ENCODE assay signal across 12 cellular contexts in genomic region chr2:119683717-119684443, GRCh38. TPM values are rescaled to one million over a fixed set of nuclear protein-coding genes. Genes with fewer than 3 reads are reported as not detected.
DNase-seq lines count a peak whose midpoint lies in the region; ATAC-seq, FAIRE-seq and TF ChIP-seq lines count a peak whose summit lies in the region.
"Had no signal": no experiment of that assay in that cellular context is flagged by ENCODE, and none has a peak within 500 bp of the region (broad histone marks: within the 10 kb centered on the region; RNA-seq: fewer than 3 reads in every experiment).

No MANE protein-coding gene starts in this region.

- H4K20me1 ChIP-seq in astrocyte (ENCODE audit: insufficient read depth, low read length), result peaks cover 15% of the 10 kb centered on the region

- CTCF ChIA-PET in MCF 10A (lab: Yijun Ruan, JAX), result interaction anchor here (0.8 kb wide), 1 partner anchor 426 kb away, joined by 3 read pairs; no protein-coding TSS in a partner anchor

- H3K9ac ChIP-seq in astrocyte (ENCODE audit: low read length), result no peak overlapping the region

- H3K27ac ChIP-seq in breast epithelium (peak overlapping the region in 1 of 2 donors; percentile 32), astrocyte (ENCODE audit: low read depth, low read length) (no peak overlapping the region), uterus (peak overlapping the region; percentile 22 to 30)
- H3K27ac ChIP-seq: left ventricle myocardium inferior, right lobe of liver, VCaP had no signal

- no peaks in the 10 kb centered on the region for H3K36me3 ChIP-seq in breast epithelium
- H3K36me3 ChIP-seq in astrocyte (ENCODE audit: insufficient read depth, low read length), result no peaks in the 10 kb centered on the region
- no peaks in the 10 kb centered on the region for H3K36me3 ChIP-seq in uterus

- POLR2A ChIA-PET in MCF 10A (lab: Yijun Ruan, JAX), result no interaction called here

- H3K27ac Mint-ChIP-seq in MCF 10A (ENCODE audit: low read depth, unreplicated experiment) (no peak overlapping the region), astrocyte (ENCODE audit: unreplicated experiment) (no peak overlapping the region)

- no peaks in the 10 kb centered on the region for H3K27me3 ChIP-seq in breast epithelium
- no peaks in the 10 kb centered on the region for H3K27me3 ChIP-seq in astrocyte (ENCODE audit: insufficient read depth, low read length)
- H3K27me3 ChIP-seq in uterus, result no peaks in the 10 kb centered on the region
- H3K27me3 ChIP-seq: right lobe of liver had no signal

- H3K4me3 ChIP-seq in breast epithelium (peak overlapping the region in 2 of 3 donors; percentile 13 to 45), astrocyte (ENCODE audit: insufficient read depth, low read depth, low read length) (no peak overlapping the region), uterus (no peak overlapping the region)
- H3K4me3 ChIP-seq: left ventricle myocardium inferior, right lobe of liver had no signal

- H2AFZ ChIP-seq in astrocyte (ENCODE audit: low read depth, low read length), result peak overlapping the region; percentile 42

- peaks cover 19% of the 10 kb centered on the region for H3K79me2 ChIP-seq in astrocyte (ENCODE audit: insufficient read depth, low read length)

- no peak for FAIRE-seq in astrocyte (lab: Jason Lieb, UNC)
- no peak for FAIRE-seq in GM12892 (lab: Jason Lieb, UNC)

- no peak for DNase-seq in breast epithelium (ENCODE audit: low spot score in 2 of 2)
- no peak for DNase-seq in MCF 10A (ENCODE audit: unreplicated experiment)
- peak; percentile 51 for DNase-seq in astrocyte (ENCODE audit: low read depth)
- peak; percentile 82 for DNase-seq in left kidney (ENCODE audit: low read depth, low spot score)
- DNase-seq in uterus, result peak in 1 of 2 donors; percentile 34
- DNase-seq in GM12892 (ENCODE audit: insufficient read length), result no peak
- DNase-seq: activated naive CD4-positive, alpha-beta T cell; left ventricle myocardium inferior had no signal

- H3K4me3 Mint-ChIP-seq in MCF 10A (ENCODE audit: unreplicated experiment) (no peak overlapping the region), astrocyte (ENCODE audit: unreplicated experiment) (peak overlapping the region; percentile 7)

- intact Hi-C loops in breast epithelium (cut with DNase I; ENCODE audit: low total_unique reads) (no loop called here), MCF 10A (cut with micrococcal nuclease) (no loop called here), uterus (cut with DNase I; ENCODE audit: low total_unique reads) (no loop called here)

- TF ChIP-seq POLR2A in breast epithelium (IDR thresholded peaks at IDR 0.05) (no peak), uterus (IDR thresholded peaks at IDR 0.05) (no peak), GM12892 (IDR thresholded peaks at IDR 0.05; ENCODE audit: low read depth, low read length) (no peak)

- no peaks in the 10 kb centered on the region for H3K4me1 Mint-ChIP-seq in MCF 10A (ENCODE audit: insufficient read depth, unreplicated experiment)
- peaks cover 9% of the 10 kb centered on the region for H3K4me1 Mint-ChIP-seq in astrocyte (ENCODE audit: low read depth, unreplicated experiment)

- H3K4me2 ChIP-seq in astrocyte (ENCODE audit: low read length), result peak overlapping the region; percentile 62

- TF ChIP-seq CTCF in breast epithelium (IDR thresholded peaks at IDR 0.05) (no peak), MCF 10A (IDR thresholded peaks at IDR 0.05; ENCODE audit: unreplicated experiment) (no peak), astrocyte (IDR thresholded peaks at IDR 0.05; ENCODE audit: insufficient read depth, low read depth, low read length) (no peak), uterus (IDR thresholded peaks at IDR 0.05) (no peak)

- no TSS peak for BruUV-seq in MCF 10A (replicated peaks; lab: Mats Ljungman, UMichigan)

- H3K9me3 Mint-ChIP-seq in MCF 10A (ENCODE audit: unreplicated experiment), result no peaks in the 10 kb centered on the region
- H3K9me3 Mint-ChIP-seq in astrocyte (ENCODE audit: unreplicated experiment), result peaks cover 3% of the 10 kb centered on the region

- no peaks in the 10 kb centered on the region for H3K9me3 ChIP-seq in breast epithelium
- no peaks in the 10 kb centered on the region for H3K9me3 ChIP-seq in astrocyte (ENCODE audit: insufficient read depth, low read depth, low read length)
- no peaks in the 10 kb centered on the region for H3K9me3 ChIP-seq in uterus
- H3K9me3 ChIP-seq: left ventricle myocardium inferior, right lobe of liver had no signal

- H3K36me3 Mint-ChIP-seq in MCF 10A (ENCODE audit: insufficient read depth, unreplicated experiment), result peaks cover 4% of the 10 kb centered on the region
- peaks cover 23% of the 10 kb centered on the region for H3K36me3 Mint-ChIP-seq in astrocyte (ENCODE audit: low read depth, unreplicated experiment)

- ATAC-seq in HG03378 (IDR thresholded peaks at IDR 0.05; ENCODE audit: unreplicated experiment) (no peak), HG03571 (IDR thresholded peaks at IDR 0.05; ENCODE audit: unreplicated experiment) (no peak)
- ATAC-seq: right lobe of liver had no signal

- H3K4me1 ChIP-seq in breast epithelium (peaks cover 0 to 6% of the 10 kb centered on the region in 2 donors), astrocyte (ENCODE audit: insufficient read depth, low read length) (peaks cover 10% of the 10 kb centered on the region), uterus (peaks cover 0 to 5% of the 10 kb centered on the region in 2 donors)

- H3K27me3 Mint-ChIP-seq in MCF 10A (ENCODE audit: insufficient read depth, unreplicated experiment) (no peaks in the 10 kb centered on the region), astrocyte (ENCODE audit: low read depth, unreplicated experiment) (no peaks in the 10 kb centered on the region)

RNA-seq across cellular contexts. Expression of gene TMEM177, which starts 4.9 kb away (rescaled TPM):
- total RNA-seq in breast epithelium (10 to 100 TPM in 2 of 3 donors, 1 to 10 TPM in 1; 3.4 to 16.5 (median 13.1) TPM), MCF 10A (2022) (13.3 and 16.8 TPM in 2 replicates), astrocyte (10.6 and 11.4 TPM in 2 replicates), uterus (10 to 100 TPM in 3 of 4 donors, not detected in 1; 15.1 to 31.0 (median 16.0) TPM)
- 10.1 TPM for polyA plus RNA-seq in GM12892 (2012; ENCODE audit: missing spikeins)

Comparison
In these comparisons a context has a peak if more than half of its experiments do, and no peak if none do; other contexts are left out.
1. DNase-seq: peak in astrocyte (single experiment) and left kidney (single experiment); none in breast epithelium (0 of 2), MCF 10A (single experiment) and GM12892 (single experiment).
2. H3K4me3 ChIP-seq: peak in breast epithelium (2 of 3); none in astrocyte (single experiment) and uterus (0 of 2).